In the genomic region with DNA sequence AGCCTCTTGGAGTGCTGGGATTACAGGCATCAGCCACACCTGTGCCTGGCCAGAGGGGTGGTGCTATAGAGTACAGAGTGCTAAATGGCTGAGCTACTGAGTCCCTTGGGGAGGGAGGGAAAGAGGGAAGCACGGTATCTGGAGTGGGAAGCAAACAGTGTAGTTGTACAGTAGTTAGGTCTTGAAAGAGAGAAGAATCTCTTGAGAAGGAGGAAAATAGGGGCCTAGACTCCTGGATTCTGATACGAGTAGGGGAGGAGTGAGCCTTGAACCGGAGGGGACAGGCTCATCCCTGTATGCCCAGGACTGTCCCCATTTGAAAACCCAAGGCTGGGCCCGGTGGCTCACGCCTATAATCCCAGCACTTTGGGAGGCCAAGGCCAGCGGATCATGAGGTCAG, we compare ENCODE assay signal across 18 cellular contexts. TPM values are rescaled to one million over a fixed set of nuclear protein-coding genes. Genes with fewer than 3 reads are reported as not detected.
DNase-seq lines count a peak whose midpoint lies in the region; ATAC-seq and TF ChIP-seq lines count a peak whose summit lies in the region.
"Had no signal": no experiment of that assay in that cellular context is flagged by ENCODE, and none has a peak within 500 bp of the region (broad histone marks: within the 10 kb centered on the region; RNA-seq: fewer than 3 reads in every experiment).

No MANE protein-coding gene starts in this region.

- DNase-seq in Right ventricle myocardium superior, result peak; percentile 26
- no peak for DNase-seq in heart right ventricle
- peak in 1 of 2 donors; percentile 18 for DNase-seq in central memory CD8-positive, alpha-beta T cell (ENCODE audit: low spot score in 2 of 2)
- no peak for DNase-seq in stimulated activated naive B cell treated with anti-CD40 and anti-IgM and Interleukin-4, amounts not matched to agents 10 μg/mL and 1 μg/mL and 100 μg/mL, for 72 hours
- no peak for DNase-seq in NCI-H2196 (lab: John Stamatoyannopoulos, UW; ENCODE audit: unreplicated experiment)
- DNase-seq in NCI-H128 (lab: John Stamatoyannopoulos, UW; ENCODE audit: unreplicated experiment), result no peak
- DNase-seq: DMS53, foreskin fibroblast, left lung, NCI-H1694 treated with DMSO at 0.1 percent for 48 hours, NCI-H526 treated with DMSO at 0.1 percent for 48 hours, SK-N-SH had no signal

- H3K4me3 Mint-ChIP-seq in IgD-negative memory B cell, result peak overlapping the region in 3 of 4 donors; percentile 12 to 63 (median 55)
- H3K4me3 Mint-ChIP-seq in central memory CD8-positive, alpha-beta T cell, result peak overlapping the region; percentile 60
- peak overlapping the region in 1 of 2 donors; percentile 7 for H3K4me3 Mint-ChIP-seq in stimulated activated naive B cell treated with anti-CD40 and anti-IgM and Interleukin-4, amounts not matched to agents 10 μg/mL and 1 μg/mL and 100 μg/mL, for 72 hours

- H3K27me3 Mint-ChIP-seq in IgD-negative memory B cell, result peaks cover 1% of the 10 kb centered on the region
- H3K27me3 Mint-ChIP-seq in central memory CD8-positive, alpha-beta T cell, result no peaks in the 10 kb centered on the region
- no peaks in the 10 kb centered on the region for H3K27me3 Mint-ChIP-seq in stimulated activated naive B cell treated with anti-CD40 and anti-IgM and Interleukin-4, amounts not matched to agents 10 μg/mL and 1 μg/mL and 100 μg/mL, for 72 hours

- peak overlapping the region in 2 of 3 donors; percentile 57 to 92 for H3K27ac Mint-ChIP-seq in IgD-negative memory B cell
- H3K27ac Mint-ChIP-seq in central memory CD8-positive, alpha-beta T cell (ENCODE audit: low read depth), result peak overlapping the region; percentile 91
- H3K27ac Mint-ChIP-seq in stimulated activated naive B cell treated with anti-CD40 and anti-IgM and Interleukin-4, amounts not matched to agents 10 μg/mL and 1 μg/mL and 100 μg/mL, for 72 hours, result peak overlapping the region; percentile 42

- peaks cover 27 to 47% (median 28%) of the 10 kb centered on the region in 3 donors for H3K4me1 Mint-ChIP-seq in IgD-negative memory B cell
- H3K4me1 Mint-ChIP-seq in central memory CD8-positive, alpha-beta T cell, result peaks cover 62% of the 10 kb centered on the region
- H3K4me1 Mint-ChIP-seq in stimulated activated naive B cell treated with anti-CD40 and anti-IgM and Interleukin-4, amounts not matched to agents 10 μg/mL and 1 μg/mL and 100 μg/mL, for 72 hours, result peaks cover 46 to 68% of the 10 kb centered on the region in 2 donors

- WGBS in heart right ventricle, 2 donors, result 71 to 77% methylated on average over 6 of the region's 6 CpGs

- no peak for TF ChIP-seq CTCF in heart right ventricle (IDR thresholded peaks at IDR 0.05)

- no peaks in the 10 kb centered on the region for H3K27me3 ChIP-seq in heart right ventricle
- H3K27me3 ChIP-seq: left lung had no signal

- no peak overlapping the region for H3K27ac ChIP-seq in heart right ventricle

- no peak for ATAC-seq in Right ventricle myocardium superior (ENCODE audit: poor library complexity)
- no peak for ATAC-seq in heart right ventricle
- ATAC-seq in central memory CD8-positive, alpha-beta T cell (replicated peaks; ENCODE audit: extremely low read depth, poor library complexity, severe bottlenecking), result no peak
- ATAC-seq in stimulated activated naive B cell treated with anti-CD40 and anti-IgM and Interleukin-4, amounts not matched to agents 10 μg/mL and 1 μg/mL and 100 μg/mL, for 72 hours (replicated peaks), result no peak
- ATAC-seq in HG03196 (IDR thresholded peaks at IDR 0.05; ENCODE audit: unreplicated experiment), result no peak
- ATAC-seq: left lung had no signal

- peaks cover 22% of the 10 kb centered on the region for H3K36me3 Mint-ChIP-seq in IgD-negative memory B cell
- peaks cover 92% of the 10 kb centered on the region for H3K36me3 Mint-ChIP-seq in central memory CD8-positive, alpha-beta T cell (ENCODE audit: insufficient read depth)
- peaks cover 33 to 51% of the 10 kb centered on the region in 2 donors for H3K36me3 Mint-ChIP-seq in stimulated activated naive B cell treated with anti-CD40 and anti-IgM and Interleukin-4, amounts not matched to agents 10 μg/mL and 1 μg/mL and 100 μg/mL, for 72 hours

- peaks cover 0 to 62% (median 23%) of the 10 kb centered on the region in 9 donors for H3K36me3 ChIP-seq in heart right ventricle

- no peaks in the 10 kb centered on the region for H3K9me3 ChIP-seq in heart right ventricle
- H3K9me3 ChIP-seq: left lung, SK-N-SH had no signal

- no peak overlapping the region for H3K4me3 ChIP-seq in heart right ventricle
- H3K4me3 ChIP-seq: left lung had no signal

- H3K9me3 Mint-ChIP-seq in IgD-negative memory B cell, result peaks cover 0 to 4% (median 3%) of the 10 kb centered on the region in 3 donors
- H3K9me3 Mint-ChIP-seq in central memory CD8-positive, alpha-beta T cell, result peaks cover 10% of the 10 kb centered on the region
- H3K9me3 Mint-ChIP-seq in stimulated activated naive B cell treated with anti-CD40 and anti-IgM and Interleukin-4, amounts not matched to agents 10 μg/mL and 1 μg/mL and 100 μg/mL, for 72 hours, result peaks cover 2 to 5% of the 10 kb centered on the region in 2 donors

- intact Hi-C loops in Right ventricle myocardium superior (cut with DNase I), result no loop called here
- intact Hi-C loops in heart right ventricle (cut with DNase I), result loop anchor here in 1 of 10 donors (10.0 kb wide), 1 partner anchor 232 kb away; the partner anchor contains the start of genes NDUFA3 and OSCAR

- H3K4me1 ChIP-seq in heart right ventricle, result peaks cover 0 to 67% (median 28%) of the 10 kb centered on the region in 9 donors

RNA-seq across cellular contexts. Expression of gene MYADM, which starts 5.1 kb away (rescaled TPM):
- total RNA-seq in Right ventricle myocardium superior (115 TPM), heart right ventricle (100 to 1,000 TPM in 9 of 10 donors, 10 to 100 TPM in 1; 87.4 to 265 (median 135) TPM)
- polyA plus RNA-seq in heart right ventricle (10 to 100 TPM; 53.7 to 97.1 TPM), IgD-negative memory B cell (47.0 TPM)

RNA-seq across cellular contexts. Expression of gene PRKCG, which starts 9.2 kb away (rescaled TPM):
- total RNA-seq in Right ventricle myocardium superior (not detected), heart right ventricle (not detected)
- polyA plus RNA-seq in heart right ventricle (under 1 TPM in 1 of 2 donors, not detected in 1; 0.07 TPM), IgD-negative memory B cell (not detected)
- total RNA-seq: cardiac septum, left lung, LHCN-M2, pulmonary artery endothelial cell, subcutaneous adipose tissue had no signal

RNA-seq across cellular contexts. Expression of gene CACNG7, which starts 36.3 kb away (rescaled TPM):
- total RNA-seq in Right ventricle myocardium superior (not detected), heart right ventricle (not detected)
- polyA plus RNA-seq in heart right ventricle (not detected), IgD-negative memory B cell (not detected)
- total RNA-seq: cardiac septum, left lung, subcutaneous adipose tissue had no signal

RNA-seq across cellular contexts. Expression of gene NLRP12, which starts 48.6 kb away (rescaled TPM):
- 0.22 TPM for total RNA-seq in Right ventricle myocardium superior
- total RNA-seq in heart right ventricle, result 1 to 10 TPM in 1 of 10 donors, under 1 TPM in 8, not detected in 1; 0.11 to 1.0 (median 0.28) TPM
- polyA plus RNA-seq in heart right ventricle, result under 1 TPM; 0.07 to 0.17 TPM
- polyA plus RNA-seq in IgD-negative memory B cell, result 0.15 TPM
- total RNA-seq: LHCN-M2 had no signal
